28 cellular contexts compared by ENCODE assay signal in genomic region chr3:138464490-138464860, GRCh38. TPM values are rescaled to one million over a fixed set of nuclear protein-coding genes. Genes with fewer than 3 reads are reported as not detected.
"Had no signal": no experiment of that assay in that cellular context is flagged by ENCODE, and none has a peak within 500 bp of the region (broad histone marks: within the 10 kb centered on the region; RNA-seq: fewer than 3 reads in every experiment).

No MANE protein-coding gene starts in this region.

- ATAC-seq: effector memory CD8-positive, alpha-beta T cell; esophagus mucosa; gastroesophageal sphincter; heart left ventricle; left cardiac atrium; left lung; left ventricle myocardium superior; lower lobe of right lung; mucosa of descending colon had no signal

- H3K27me3 ChIP-seq: dorsolateral prefrontal cortex, heart left ventricle, hepatocyte, left lung had no signal

- FAIRE-seq: colon, endometrium, keratinocyte had no signal

- DNase-seq: dermis blood vessel endothelial cell; dorsolateral prefrontal cortex; effector CD8-positive, alpha-beta T cell; effector memory CD8-positive, alpha-beta T cell; endodermal cell; erythroblast; esophagus squamous epithelium; foreskin fibroblast; foreskin melanocyte; heart left ventricle; hypothalamus; immature natural killer cell; left cardiac atrium; left lung; left ventricle myocardium superior; lower lobe of right lung; mesenchymal stem cell; mucosa of descending colon; naive B cell had no signal

- H3K9me3 ChIP-seq: esophagus squamous epithelium, gastroesophageal sphincter, heart left ventricle, left lung, lower lobe of right lung, mucosa of descending colon had no signal

- H3K4me1 ChIP-seq: esophagus squamous epithelium, gastroesophageal sphincter, left lung, lower lobe of right lung had no signal

- H3K4me2 ChIP-seq: hepatocyte had no signal

- H3K4me3 ChIP-seq: coronary artery, dorsolateral prefrontal cortex, esophagus squamous epithelium, gastroesophageal sphincter, heart left ventricle, hepatocyte, left lung, lower lobe of right lung, mucosa of descending colon had no signal

- H3K36me3 ChIP-seq: esophagus squamous epithelium, gastroesophageal sphincter, heart left ventricle had no signal

- H3K27ac ChIP-seq: coronary artery, dorsolateral prefrontal cortex, epithelial cell of prostate, esophagus squamous epithelium, gastroesophageal sphincter, heart left ventricle, hepatocyte, left lung, lower lobe of right lung had no signal

- H2AFZ ChIP-seq: hepatocyte had no signal

RNA-seq across cellular contexts. Expression of gene ESYT3, which starts 30.1 kb away (rescaled TPM):
- total RNA-seq: dermis blood vessel endothelial cell, lung microvascular endothelial cell had no signal
- polyA plus RNA-seq: immature natural killer cell had no signal
